In genomic region chr16:74770826-74771526, GRCh38 we compare ENCODE assay signal across 1 cellular context.
TF ChIP-seq lines count a peak whose summit lies in the region.

No MANE protein-coding gene starts in this region.

TF ChIP-seq in GM12878, 131 proteins besides CTCF, POLR2A, EP300 and RAD21 (continued from another document):
- TF ChIP-seq PRDM15 (CRISPR knock-in tag; IDR thresholded peaks at IDR 0.05), result no peak
- no peak for TF ChIP-seq IRF5 (IDR thresholded peaks at IDR 0.05; ENCODE audit: borderline replicate concordance)
- no peak for TF ChIP-seq JUND (IDR thresholded peaks at IDR 0.05; ENCODE audit: low read depth, low read length)
- TF ChIP-seq EGR1 (IDR thresholded peaks at IDR 0.05; ENCODE audit: borderline replicate concordance in 1 of 2, low read depth in 2 of 2, low read length in 2 of 2), result no peak
